Comparison of ENCODE assay signal across 22 cellular contexts in genomic region chr1:205661429-205662134, GRCh38. TPM values are rescaled to one million over a fixed set of nuclear protein-coding genes. Genes with fewer than 3 reads are reported as not detected.
DNase-seq lines count a peak whose midpoint lies in the region; ATAC-seq and TF ChIP-seq lines count a peak whose summit lies in the region.
"Had no signal": no experiment of that assay in that cellular context is flagged by ENCODE, and none has a peak within 500 bp of the region (broad histone marks: within the 10 kb centered on the region; RNA-seq: fewer than 3 reads in every experiment).

No MANE protein-coding gene starts in this region.

- no peak overlapping the region for H4K91ac ChIP-seq in IMR-90 (ENCODE audit: insufficient read depth, low read depth, low read length)

- H2AK5ac ChIP-seq in IMR-90 (ENCODE audit: low read depth, low read length): no peak overlapping the region

- peak overlapping the region; percentile 45 for H2AFZ ChIP-seq in IMR-90 (replicated peaks; ENCODE audit: low read length, poor library complexity)

- no peak overlapping the region for H3K23ac ChIP-seq in IMR-90 (ENCODE audit: low read depth, low read length)

- H2BK5ac ChIP-seq in IMR-90 (ENCODE audit: low read depth, low read length, poor library complexity, severe bottlenecking): no peak overlapping the region

- in situ Hi-C loops in IMR-90 (cut with MboI; ENCODE audit: low sequenced_read_pairs): loop anchor here (25.0 kb wide), 2 partner anchors 251 to 451 kb away; partner anchors contain the start of gene AVPR1B

- CTCF ChIA-PET in IMR-90 (lab: Yijun Ruan, JAX): interaction anchor here (1.1 to 9.3 kb wide), 2 partner anchors 71 to 316 kb away, joined by 3 to 156 read pairs; no protein-coding TSS in a partner anchor

- H3K4me2 ChIP-seq in BLaER1 treated with 17β-estradiol and CSF1 and Interleukin-3, amounts not matched to agents 10 nM and 100 nM: peak overlapping the region in 6 of 11 experiments; percentile 27 to 84 (median 78); a peak in 8 of 22 replicates
- no peak overlapping the region for H3K4me2 ChIP-seq in IMR-90 (ENCODE audit: low read depth, low read length)

- no TSS peak for BruUV-seq in IMR-90 (replicated peaks; lab: Mats Ljungman, UMichigan)

- ATAC-seq in IMR-90 (ENCODE audit: low read depth): no peak
- ATAC-seq: activated T-cell treated with anti-CD3 and anti-CD28 coated beads, Interleukin-2, amount 50 U/mL, for 4 hours; gastroesophageal sphincter; HCT116; lower lobe of right lung had no signal

- H3K14ac ChIP-seq in IMR-90 (replicated peaks; ENCODE audit: low read depth, low read length): no peak overlapping the region

- intact Hi-C loops in IMR-90 (cut with micrococcal nuclease): no loop called here
- intact Hi-C loops in dorsolateral prefrontal cortex (cut with DNase I): loop anchor here (2.0 to 10.0 kb wide), 3 partner anchors 21 to 316 kb away; no protein-coding TSS in a partner anchor
- intact Hi-C loops in prostate gland (cut with DNase I): loop anchor here (5.0 to 10.0 kb wide), 2 partner anchors 316 to 433 kb away; no protein-coding TSS in a partner anchor
- intact Hi-C loops in lower leg skin (cut with DNase I; ENCODE audit: low total_unique reads): no loop called here

- no peak overlapping the region for H4K8ac ChIP-seq in IMR-90 (ENCODE audit: low read depth in 2 of 2, low read length in 2 of 2)

- H2BK20ac ChIP-seq in IMR-90 (ENCODE audit: low read depth, low read length): no peak overlapping the region

- no peak overlapping the region for H2BK120ac ChIP-seq in IMR-90 (ENCODE audit: low read depth, low read length)

- WGBS in IMR-90 (ENCODE audit: extremely low coverage in 2 of 2, insufficient read length in 1 of 2), 2 experiments: 79% methylated on average over 13 of the region's 16 CpGs; no CpG with 5 or more reads in 1 of the 2 experiments
- WGBS in prostate gland: 79% methylated on average over 16 of the region's 16 CpGs
- 72 to 74% methylated on average over 16 of the region's 16 CpGs for WGBS in lower leg skin, 2 donors

- no peak overlapping the region for H2AK9ac ChIP-seq in IMR-90 (replicated peaks; ENCODE audit: low read depth, low read length, poor library complexity)

- no peaks in the 10 kb centered on the region for H3K27me3 ChIP-seq in BLaER1 treated with 17β-estradiol and CSF1 and Interleukin-3, amounts not matched to agents 10 nM and 100 nM
- no peaks in the 10 kb centered on the region for H3K27me3 ChIP-seq in IMR-90 (ENCODE audit: control insufficient read depth, insufficient read depth, low read length)
- no peaks in the 10 kb centered on the region for H3K27me3 ChIP-seq in dorsolateral prefrontal cortex
- no peaks in the 10 kb centered on the region for H3K27me3 ChIP-seq in prostate gland (replicated peaks; ENCODE audit: insufficient read depth)

- H3K56ac ChIP-seq in IMR-90 (ENCODE audit: extremely low read depth, insufficient read depth, low read length): no peak overlapping the region

- H3K9me1 ChIP-seq in IMR-90 (ENCODE audit: insufficient read depth, low read length): no peaks in the 10 kb centered on the region; the same call in 1 of the 2 replicates

- TF ChIP-seq RAD21 in IMR-90 (IDR thresholded peaks at IDR 0.05; ENCODE audit: low read length): no peak

- H3K9me3 ChIP-seq in BLaER1 treated with 17β-estradiol and CSF1 and Interleukin-3, amounts not matched to agents 10 nM and 100 nM (replicated peaks in 1 of 11): no peaks in the 10 kb centered on the region
- H3K9me3 ChIP-seq in IMR-90 (ENCODE audit: control insufficient read depth, insufficient read depth, low read length) (no peaks in the 10 kb centered on the region), prostate gland (no peaks in the 10 kb centered on the region)
- H3K9me3 ChIP-seq: gastroesophageal sphincter, lower lobe of right lung had no signal

- POLR2A ChIA-PET in IMR-90 (lab: Charles Lee; ENCODE audit: unreplicated experiment): no interaction called here

- no peak overlapping the region for H3K4me3 ChIP-seq in BLaER1 treated with 17β-estradiol and CSF1 and Interleukin-3, amounts not matched to agents 10 nM and 100 nM
- H3K4me3 ChIP-seq in IMR-90 (ENCODE audit: insufficient read depth, low read depth, low read length): no peak overlapping the region
- H3K4me3 ChIP-seq in dorsolateral prefrontal cortex: no peak overlapping the region
- no peak overlapping the region for H3K4me3 ChIP-seq in prostate gland
- H3K4me3 ChIP-seq in lower leg skin (ENCODE audit: low read depth, poor library complexity, severe bottlenecking): no peak overlapping the region
- H3K4me3 ChIP-seq: gastroesophageal sphincter, lower lobe of right lung had no signal

- H3K79me1 ChIP-seq in IMR-90 (ENCODE audit: low read depth in 1 of 2, low read length in 2 of 2): peaks cover 0 to 3% of the 10 kb centered on the region in 2 experiments; a peak in 1 of 4 replicates

- peaks cover 0 to 68% (median 0%) of the 10 kb centered on the region in 11 experiments; a peak in 6 of 22 replicates for H4K20me1 ChIP-seq in BLaER1 treated with 17β-estradiol and CSF1 and Interleukin-3, amounts not matched to agents 10 nM and 100 nM
- no peaks in the 10 kb centered on the region; the same call in 1 of the 2 replicates for H4K20me1 ChIP-seq in IMR-90 (ENCODE audit: insufficient read depth, low read length)

- H3K9ac ChIP-seq in BLaER1 treated with 17β-estradiol and CSF1 and Interleukin-3, amounts not matched to agents 10 nM and 100 nM: 0 out of 22 replicates have a peak overlapping the region, but pooled peaks of 1 of the 11 experiments have one; percentile 6
- H3K9ac ChIP-seq in IMR-90 (ENCODE audit: low read depth, low read length): no peak overlapping the region

- H3K36me3 ChIP-seq in BLaER1 treated with 17β-estradiol and CSF1 and Interleukin-3, amounts not matched to agents 10 nM and 100 nM: peaks cover 0 to 12% (median 0%) of the 10 kb centered on the region in 11 experiments; a peak in 3 of 22 replicates
- H3K36me3 ChIP-seq in IMR-90 (ENCODE audit: control insufficient read depth, insufficient read depth, low read length) (no peaks in the 10 kb centered on the region), prostate gland (peaks cover 15 to 29% of the 10 kb centered on the region in 2 donors)
- H3K36me3 ChIP-seq: gastroesophageal sphincter, lower lobe of right lung had no signal

- H3K4ac ChIP-seq in IMR-90 (ENCODE audit: low read depth, low read length): no peak overlapping the region

- TF ChIP-seq CTCF in IMR-90 (conservative IDR thresholded peaks at IDR 0.05; ENCODE audit: low read depth, low read length) (no peak), dorsolateral prefrontal cortex (IDR thresholded peaks at IDR 0.05 in 54 of 56, conservative IDR thresholded peaks at IDR 0.05 in 2 of 56; ENCODE audit: low read depth in 1 of 56, partially characterized antibody in 56 of 56) (no peak), prostate gland (IDR thresholded peaks at IDR 0.05) (no peak), lower leg skin (IDR thresholded peaks at IDR 0.05) (no peak)

- dilution Hi-C loops in IMR-90 (cut with HindIII; ENCODE audit: low sequenced_read_pairs, unreplicated experiment): no loop called here

- no peak overlapping the region for H3K27ac ChIP-seq in BLaER1 treated with 17β-estradiol and CSF1 and Interleukin-3, amounts not matched to agents 10 nM and 100 nM
- H3K27ac ChIP-seq in IMR-90 (ENCODE audit: insufficient read depth, low read length): no peak overlapping the region
- H3K27ac ChIP-seq in dorsolateral prefrontal cortex: peak overlapping the region in 40 of 59 donors; percentile 7 to 100 (median 60)
- peak overlapping the region; percentile 34 to 89 for H3K27ac ChIP-seq in prostate gland
- H3K27ac ChIP-seq: gastroesophageal sphincter, HL-60, lower lobe of right lung had no signal

- H4K5ac ChIP-seq in IMR-90 (ENCODE audit: low read depth, low read length): no peak overlapping the region

- TF ChIP-seq POLR2A in IMR-90 (IDR thresholded peaks at IDR 0.05; ENCODE audit: low read depth, low read length) (no peak), prostate gland (IDR thresholded peaks at IDR 0.05) (no peak), lower leg skin (IDR thresholded peaks at IDR 0.05) (no peak)

- H2BK15ac ChIP-seq in IMR-90 (ENCODE audit: low read depth, low read length): no peak overlapping the region

- H3K18ac ChIP-seq in IMR-90 (ENCODE audit: low read depth, low read length): no peak overlapping the region

- peaks cover 44 to 81% (median 73%) of the 10 kb centered on the region in 10 experiments for H3K4me1 ChIP-seq in BLaER1 treated with 17β-estradiol and CSF1 and Interleukin-3, amounts not matched to agents 10 nM and 100 nM
- H3K4me1 ChIP-seq in IMR-90 (ENCODE audit: control insufficient read depth, insufficient read depth, low read length) (peaks cover 7% of the 10 kb centered on the region), prostate gland (replicated peaks) (peaks cover 17% of the 10 kb centered on the region)

- DNase-seq in IMR-90: no peak
- no peak for DNase-seq in dorsolateral prefrontal cortex
- no peak for DNase-seq in prostate gland (ENCODE audit: low spot score)
- DNase-seq in iPS-NIHi7 (ENCODE audit: extremely low spot score): no peak
- no peak for DNase-seq in DMS153 (lab: John Stamatoyannopoulos, UW)
- DNase-seq in NCI-H748 (lab: John Stamatoyannopoulos, UW; ENCODE audit: unreplicated experiment): no peak
- no peak for DNase-seq in lower leg skin (ENCODE audit: low spot score in 2 of 2)
- DNase-seq: activated CD4-positive, CD25-positive, alpha-beta regulatory T cell treated with anti-CD3 and anti-CD28 coated beads, Interleukin-2, amount 50 U/mL, for 72 hours; activated naive CD4-positive, alpha-beta T cell treated with anti-CD3 and anti-CD28 coated beads, Interleukin-2, amount 10 ng/mL, durations not matched to agents 7 days and 5 days; activated T-cell treated with anti-CD3 and anti-CD28 coated beads, Interleukin-2, amount 50 U/mL, for 4 hours; amniotic stem cell; cortex of kidney; hypothalamus; lower lobe of right lung; NCI-H1105; NCI-H2029 treated with DMSO at 0.1 percent for 48 hours; occipital lobe; Right ventricle myocardium superior had no signal

TF ChIP-seq in IMR-90, 13 proteins besides CTCF, POLR2A, EP300 and RAD21 (continues in another document):
- TF ChIP-seq FOS (IDR thresholded peaks at IDR 0.05; ENCODE audit: low read depth, low read length): no peak
- no peak for TF ChIP-seq NFE2L2 (IDR thresholded peaks at IDR 0.05; ENCODE audit: low read depth, low read length)

RNA-seq across cellular contexts. Expression of gene SLC45A3, which starts 18.7 kb away (rescaled TPM):
- total RNA-seq in IMR-90 (2012; rRNA removed): 1.1 and 1.4 TPM in 2 replicates
- 2.5 and 3.0 TPM in 2 replicates for polyA plus RNA-seq in IMR-90 (2012; rRNA removed)
- 1.1 and 2.4 TPM in 2 replicates for polyA plus RNA-seq in IMR-90 (2012; cell fraction: cytosol; rRNA removed)
- polyA plus RNA-seq in IMR-90 (2012; cell fraction: nucleus; rRNA removed; ENCODE audit: low replicate concordance): 2.9 and 5.4 TPM in 2 replicates
- 10 to 100 TPM in 88 of 120 experiments, 1 to 10 TPM in 32; 2.2 to 82.8 (median 15.0) TPM for total RNA-seq in dorsolateral prefrontal cortex
- 1,000 to 10,000 TPM in 1 of 2 donors, 100 to 1,000 TPM in 1; 505 to 1,326 TPM for total RNA-seq in prostate gland
- 1 to 10 TPM; 1.9 to 5.1 (median 3.1) TPM for total RNA-seq in lower leg skin

RNA-seq across cellular contexts. Expression of gene ELK4, which starts 29.8 kb away (rescaled TPM):
- 11.3 and 15.6 TPM in 2 replicates for total RNA-seq in IMR-90 (2012; rRNA removed)
- 3.3 and 4.6 TPM in 2 replicates for polyA plus RNA-seq in IMR-90 (2012; rRNA removed)
- 0.54 and 0.71 TPM in 2 replicates for polyA plus RNA-seq in IMR-90 (2012; cell fraction: cytosol; rRNA removed)
- 1.1 and 8.4 TPM in 2 replicates for polyA plus RNA-seq in IMR-90 (2012; cell fraction: nucleus; rRNA removed; ENCODE audit: low replicate concordance)
- 10 to 100 TPM; 27.6 to 72.4 (median 41.6) TPM for total RNA-seq in dorsolateral prefrontal cortex
- total RNA-seq in prostate gland: 10 to 100 TPM; 58.8 to 62.7 TPM
- total RNA-seq in lower leg skin: 10 to 100 TPM; 24.1 to 44.2 (median 28.3) TPM

Comparison
In these comparisons a context has a peak if more than half of its experiments do, and no peak if none do; other contexts are left out.
1. H3K27ac ChIP-seq: peak in dorsolateral prefrontal cortex (40 of 59) and prostate gland (2 of 2); none in BLaER1 treated with 17β-estradiol and CSF1 and Interleukin-3, amounts not matched to agents 10 nM and 100 nM (0 of 11) and IMR-90 (single experiment).
2. RNA of gene SLC45A3, which starts 18.7 kb away (total RNA-seq): 505 to 1,326 TPM in prostate gland; 2.2 to 82.8 TPM in dorsolateral prefrontal cortex, 1.9 to 5.1 TPM in lower leg skin and 1.1 to 1.4 TPM in IMR-90; every median in the first group is over 4 times any median in the second.
3. intact Hi-C loops: an anchor here in dorsolateral prefrontal cortex (2.0 to 10.0 kb wide) and prostate gland (5.0 to 10.0 kb wide); none called in IMR-90 and lower leg skin.